8 cellular contexts compared by ENCODE assay signal in the genomic region with DNA sequence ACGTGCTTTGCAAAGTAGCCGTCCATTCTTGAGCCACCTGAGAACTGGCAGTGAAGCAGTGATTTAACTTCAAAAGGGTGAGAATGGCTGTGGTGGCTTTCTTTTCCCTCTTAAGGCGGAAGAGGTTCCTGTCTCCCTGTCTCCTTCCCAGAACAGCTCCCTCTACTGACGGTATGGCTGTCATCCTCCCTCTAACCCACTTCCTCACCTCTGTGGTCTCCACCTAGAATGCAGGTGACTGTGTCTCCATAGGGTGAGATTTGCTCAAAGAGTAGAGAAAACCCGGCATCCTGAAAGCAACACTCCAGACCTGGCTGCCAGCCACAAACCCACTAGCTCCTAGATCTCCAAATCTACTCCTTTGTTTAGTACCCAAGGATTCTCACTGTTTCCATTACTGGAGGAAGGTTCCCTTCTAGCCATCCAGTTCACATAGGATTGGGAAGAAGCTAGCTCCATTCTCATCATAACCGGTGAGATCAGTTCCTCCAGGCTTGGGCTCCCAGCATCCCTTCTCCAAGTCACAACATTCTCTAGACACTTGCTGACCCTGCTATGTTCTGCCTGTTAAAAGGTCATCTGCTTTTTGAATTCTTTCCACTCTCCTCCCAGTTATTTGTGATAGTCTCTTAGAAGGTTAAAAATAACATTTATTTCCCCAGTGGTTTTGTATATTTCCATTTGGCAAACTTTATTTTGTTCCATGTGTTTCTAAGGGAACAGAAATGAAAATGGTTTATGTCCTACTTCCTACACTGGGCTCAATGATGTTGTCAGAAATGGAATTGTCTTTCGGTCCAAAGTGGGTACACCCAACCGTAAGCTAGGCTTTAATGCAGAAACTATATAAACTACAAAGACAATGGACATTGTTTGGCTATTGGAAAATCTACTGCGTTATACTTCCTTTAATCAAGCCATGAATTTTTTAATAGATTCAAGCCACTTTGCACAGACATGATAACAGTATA.
DNase-seq lines count a peak whose midpoint lies in the region; TF ChIP-seq lines count a peak whose summit lies in the region.

No MANE protein-coding gene starts in this region.

- H3K4me3 Mint-ChIP-seq in osteocyte (ENCODE audit: unreplicated experiment), result no peak overlapping the region

- no peaks in the 10 kb centered on the region for H3K27me3 Mint-ChIP-seq in osteocyte (ENCODE audit: unreplicated experiment)

- peaks cover 29% of the 10 kb centered on the region for H3K4me1 Mint-ChIP-seq in osteocyte (ENCODE audit: unreplicated experiment)

- H3K9me3 Mint-ChIP-seq in osteocyte (ENCODE audit: unreplicated experiment), result no peaks in the 10 kb centered on the region

- H3K36me3 Mint-ChIP-seq in osteocyte (ENCODE audit: unreplicated experiment), result no peaks in the 10 kb centered on the region

- peak; percentile 42 for TF ChIP-seq CTCF in osteocyte (IDR thresholded peaks at IDR 0.05)

- DNase-seq in NCI-H1092 treated with DMSO at 0.1 percent for 48 hours (lab: John Stamatoyannopoulos, UW), result peak; percentile 2
- no peak for DNase-seq in NCI-H1092 (lab: John Stamatoyannopoulos, UW)
- peak; percentile 37 for DNase-seq in M059J (ENCODE audit: low read depth)
- DNase-seq in osteocyte (ENCODE audit: extremely low spot score, unreplicated experiment), result no peak
- no peak for DNase-seq in stimulated activated CD4-positive, alpha-beta T cell treated with anti-CD3 and anti-CD28 coated beads, Interleukin-15, amount 100 ng/mL, for 24 hours
- DNase-seq in germinal center (ENCODE audit: low spot score), result no peak
- no peak for DNase-seq in NCI-H510A (lab: John Stamatoyannopoulos, UW)

- peak overlapping the region; percentile 49 for H3K27ac ChIP-seq in cingulate gyrus (ENCODE audit: low read depth, low read length)

- peak overlapping the region; percentile 66 for H3K27ac Mint-ChIP-seq in osteocyte (ENCODE audit: unreplicated experiment)

Comparison
In these comparisons a context has a peak if more than half of its experiments do, and no peak if none do; other contexts are left out.
1. DNase-seq: peak in NCI-H1092 treated with DMSO at 0.1 percent for 48 hours (single experiment) and M059J (single experiment); none in NCI-H1092 (single experiment), osteocyte (single experiment), stimulated activated CD4-positive, alpha-beta T cell treated with anti-CD3 and anti-CD28 coated beads, Interleukin-15, amount 100 ng/mL, for 24 hours (single experiment), germinal center (single experiment) and NCI-H510A (single experiment).